1 cellular context compared by ENCODE assay signal in the genomic region with DNA sequence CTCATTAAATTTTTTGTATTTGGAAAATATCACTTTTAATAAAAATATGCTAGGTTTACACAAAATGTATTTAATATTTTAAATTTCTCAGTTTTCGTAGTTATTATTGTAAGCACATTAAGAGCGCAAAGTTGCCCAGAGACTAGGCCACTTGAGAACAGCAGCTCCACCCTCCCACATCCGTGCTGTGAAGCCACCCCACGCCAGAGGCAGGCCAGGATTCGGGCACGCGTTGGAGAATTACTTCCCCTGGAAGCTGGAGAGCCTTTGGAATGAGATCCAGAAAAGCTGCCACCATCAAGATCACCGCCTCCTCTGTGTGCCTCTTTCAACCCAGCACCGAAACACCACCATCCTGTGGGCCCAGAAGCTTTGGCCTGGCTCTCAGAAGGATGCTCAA.
TF ChIP-seq lines count a peak whose summit lies in the region.

No MANE protein-coding gene starts in this region.

TF ChIP-seq in H1, 55 proteins besides CTCF, POLR2A, EP300 and RAD21 (continued from another document):
- TF ChIP-seq JUND (IDR thresholded peaks at IDR 0.05; ENCODE audit: low read length) (no peak), CBX8 (IDR thresholded peaks at IDR 0.05; ENCODE audit: borderline replicate concordance, low read depth, low read length) (no peak)
